Comparison of ENCODE assay signal across 9 cellular contexts in the genomic region with DNA sequence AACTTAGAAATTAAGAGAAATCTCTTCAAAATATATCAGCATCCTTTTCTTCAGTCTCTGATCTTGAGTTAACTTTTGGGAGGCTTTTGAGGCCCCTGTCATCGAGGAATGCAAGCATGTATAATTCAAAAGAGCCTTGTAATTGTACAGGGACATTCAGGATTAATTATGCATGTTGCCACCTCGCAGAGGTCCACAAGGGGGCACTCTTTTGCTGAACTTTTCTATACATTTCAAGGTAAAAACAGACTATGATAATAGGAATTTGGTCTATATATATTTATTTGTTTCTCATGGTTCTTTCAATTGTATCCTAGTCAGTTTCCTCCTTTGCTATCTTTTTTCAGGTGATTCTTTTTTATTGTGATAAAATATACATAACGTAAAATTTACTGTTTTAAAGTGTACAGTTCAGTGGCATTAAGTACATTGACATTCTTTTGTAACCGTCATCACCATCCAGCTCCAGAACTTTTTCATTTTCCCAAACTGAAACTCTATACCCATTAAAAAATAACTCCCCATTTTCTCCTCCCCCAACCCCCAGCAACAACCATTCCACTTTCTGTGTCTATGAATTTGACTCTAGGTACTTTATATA. TPM values are rescaled to one million over a fixed set of nuclear protein-coding genes. Genes with fewer than 3 reads are reported as not detected.
DNase-seq lines count a peak whose midpoint lies in the region; ATAC-seq and TF ChIP-seq lines count a peak whose summit lies in the region.
"Had no signal": no experiment of that assay in that cellular context is flagged by ENCODE, and none has a peak within 500 bp of the region (broad histone marks: within the 10 kb centered on the region; RNA-seq: fewer than 3 reads in every experiment).

No MANE protein-coding gene starts in this region.

- H3K4me3 Mint-ChIP-seq in Calu3 (ENCODE audit: low read depth, unreplicated experiment): no peak overlapping the region
- H3K4me3 Mint-ChIP-seq in activated T-helper 17 cell treated with anti-CD3 and anti-CD28 coated beads, Interleukin-2, amount 50 U/mL, for 72 hours: no peak overlapping the region
- H3K4me3 Mint-ChIP-seq: stimulated activated naive CD8-positive, alpha-beta T cell treated with anti-CD3 and anti-CD28 coated beads, Interleukin-15, Interleukin-2, amounts not matched to agents 100 ng/mL and 50 ng/mL, for 24 hours had no signal

- CTCF ChIA-PET in Calu3 (lab: Charles Lee): no interaction called here

- no peaks in the 10 kb centered on the region for H3K36me3 ChIP-seq in NT2/D1 (ENCODE audit: insufficient read depth, insufficient read length, low read length)

- no peaks in the 10 kb centered on the region for H3K27me3 Mint-ChIP-seq in Calu3 (ENCODE audit: unreplicated experiment)
- H3K27me3 Mint-ChIP-seq in activated T-helper 17 cell treated with anti-CD3 and anti-CD28 coated beads, Interleukin-2, amount 50 U/mL, for 72 hours: peaks cover 3% of the 10 kb centered on the region

- H3K27me3 ChIP-seq in NT2/D1 (ENCODE audit: insufficient read depth, insufficient read length): no peaks in the 10 kb centered on the region

- H3K27ac Mint-ChIP-seq in Calu3 (ENCODE audit: unreplicated experiment): no peak overlapping the region
- H3K27ac Mint-ChIP-seq in activated T-helper 17 cell treated with anti-CD3 and anti-CD28 coated beads, Interleukin-2, amount 50 U/mL, for 72 hours: no peak overlapping the region
- H3K27ac Mint-ChIP-seq: stimulated activated naive CD8-positive, alpha-beta T cell treated with anti-CD3 and anti-CD28 coated beads, Interleukin-15, Interleukin-2, amounts not matched to agents 100 ng/mL and 50 ng/mL, for 24 hours had no signal

- H3K36me3 Mint-ChIP-seq in Calu3 (ENCODE audit: insufficient read depth, unreplicated experiment): no peaks in the 10 kb centered on the region
- H3K36me3 Mint-ChIP-seq in activated T-helper 17 cell treated with anti-CD3 and anti-CD28 coated beads, Interleukin-2, amount 50 U/mL, for 72 hours (ENCODE audit: low read depth): no peaks in the 10 kb centered on the region

- no peak overlapping the region for H3K4me3 ChIP-seq in NT2/D1 (ENCODE audit: insufficient read length, low read depth)
- H3K4me3 ChIP-seq in retinal pigment epithelial cell (ENCODE audit: low read length): no peak overlapping the region

- no peaks in the 10 kb centered on the region for H3K4me1 ChIP-seq in NT2/D1 (ENCODE audit: insufficient read depth, insufficient read length)

- peaks cover 8% of the 10 kb centered on the region for H3K4me1 Mint-ChIP-seq in Calu3 (ENCODE audit: low read depth, unreplicated experiment)
- no peaks in the 10 kb centered on the region for H3K4me1 Mint-ChIP-seq in activated T-helper 17 cell treated with anti-CD3 and anti-CD28 coated beads, Interleukin-2, amount 50 U/mL, for 72 hours

- ATAC-seq in HG02678 (IDR thresholded peaks at IDR 0.05; ENCODE audit: unreplicated experiment): peak; percentile 50
- peak; percentile 43 for ATAC-seq in activated T-helper 17 cell treated with anti-CD3 and anti-CD28 coated beads, Interleukin-2, amount 50 U/mL, for 72 hours (replicated peaks)
- ATAC-seq in Right ventricle myocardium superior (ENCODE audit: poor library complexity): peak; percentile 51
- no peak for ATAC-seq in GM18858 (IDR thresholded peaks at IDR 0.05; ENCODE audit: unreplicated experiment)

- H3K9me3 Mint-ChIP-seq in Calu3 (ENCODE audit: low read depth, unreplicated experiment): no peaks in the 10 kb centered on the region
- H3K9me3 Mint-ChIP-seq in activated T-helper 17 cell treated with anti-CD3 and anti-CD28 coated beads, Interleukin-2, amount 50 U/mL, for 72 hours: no peaks in the 10 kb centered on the region
- H3K9me3 Mint-ChIP-seq: stimulated activated naive CD8-positive, alpha-beta T cell treated with anti-CD3 and anti-CD28 coated beads, Interleukin-15, Interleukin-2, amounts not matched to agents 100 ng/mL and 50 ng/mL, for 24 hours had no signal

- DNase-seq in Calu3 (peak; percentile 37), NT2/D1 (ENCODE audit: low read depth, low spot score) (peak; percentile 27), Right ventricle myocardium superior (peak; percentile 58), retinal pigment epithelial cell (ENCODE audit: low read depth) (no peak), NCI-H2227 (lab: John Stamatoyannopoulos, UW; ENCODE audit: unreplicated experiment) (no peak)

- intact Hi-C loops in Calu3 (cut with micrococcal nuclease; ENCODE audit: unreplicated experiment) (loop anchor here (1.0 kb wide), 1 partner anchor 160 kb away; no protein-coding TSS in a partner anchor), Right ventricle myocardium superior (cut with DNase I) (no loop called here)

- BruUV-seq in Calu3 (replicated peaks; lab: Mats Ljungman, UMichigan): no TSS peak

- H3K9me3 ChIP-seq in NT2/D1 (ENCODE audit: insufficient read depth, low read length): no peaks in the 10 kb centered on the region

- H3K9ac ChIP-seq in NT2/D1 (ENCODE audit: insufficient read length, low read depth): no peak overlapping the region

- TF ChIP-seq CTCF in Calu3 (IDR thresholded peaks at IDR 0.05; ENCODE audit: unreplicated experiment): peak; percentile 59
- peak; percentile 81 for TF ChIP-seq CTCF in retinal pigment epithelial cell (conservative IDR thresholded peaks at IDR 0.05; ENCODE audit: low read depth, low read length)

RNA-seq across cellular contexts. Expression of gene SLC2A13, which starts 47.0 kb away (rescaled TPM):
- 8.4 and 9.4 TPM in 2 replicates for total RNA-seq in Calu3 (2022)
- total RNA-seq in activated T-helper 17 cell treated with anti-CD3 and anti-CD28 coated beads, Interleukin-2, amount 50 U/mL, for 72 hours: 1 to 10 TPM; 3.3 to 6.0 TPM
- total RNA-seq in Right ventricle myocardium superior: 6.6 TPM

Comparison
In these comparisons a context has a peak if more than half of its experiments do, and no peak if none do; other contexts are left out.
1. DNase-seq: peak in Calu3 (single experiment), NT2/D1 (single experiment) and Right ventricle myocardium superior (single experiment); none in retinal pigment epithelial cell (single experiment) and NCI-H2227 (single experiment).